ENCODE assay signal across 9 cellular contexts in genomic region chr9:135085830-135086546, GRCh38. TPM values are rescaled to one million over a fixed set of nuclear protein-coding genes. Genes with fewer than 3 reads are reported as not detected.
DNase-seq lines count a peak whose midpoint lies in the region; ATAC-seq, FAIRE-seq and TF ChIP-seq lines count a peak whose summit lies in the region.
"Had no signal": no experiment of that assay in that cellular context is flagged by ENCODE, and none has a peak within 500 bp of the region (broad histone marks: within the 10 kb centered on the region; RNA-seq: fewer than 3 reads in every experiment).

No MANE protein-coding gene starts in this region.

- no peaks in the 10 kb centered on the region for H3K36me3 Mint-ChIP-seq in chondrocyte (ENCODE audit: low read depth)

- no peak for FAIRE-seq in D721Med (lab: Jason Lieb, UNC)

- H3K4me3 ChIP-seq in RWPE2 (ENCODE audit: severe bottlenecking): no peak overlapping the region

- H3K27ac Mint-ChIP-seq in chondrocyte (ENCODE audit: unreplicated experiment): no peak overlapping the region
- H3K27ac Mint-ChIP-seq: activated B cell treated with CpG ODN at 0.5 μM for 24 hours had no signal

- H3K9me3 ChIP-seq in RWPE2 (ENCODE audit: severe bottlenecking): no peaks in the 10 kb centered on the region

- peak; percentile 93 for TF ChIP-seq CTCF in D721Med (IDR thresholded peaks at IDR 0.05; ENCODE audit: insufficient read depth, missing control alignments)
- peak; percentile 75 for TF ChIP-seq CTCF in RWPE2 (IDR thresholded peaks at IDR 0.05; ENCODE audit: poor library complexity, severe bottlenecking)
- peak; percentile 93 for TF ChIP-seq CTCF in chondrocyte (IDR thresholded peaks at IDR 0.05)

- H3K4me1 ChIP-seq in RWPE2 (ENCODE audit: insufficient read depth, poor library complexity, severe bottlenecking): no peaks in the 10 kb centered on the region

- H3K27me3 Mint-ChIP-seq in chondrocyte (ENCODE audit: low read depth): peaks cover 53% of the 10 kb centered on the region

- H3K36me3 ChIP-seq in RWPE2 (ENCODE audit: low read depth): no peaks in the 10 kb centered on the region

- ATAC-seq in RWPE2 (ENCODE audit: low read depth): peak; percentile 52
- no peak for ATAC-seq in GM21529 (IDR thresholded peaks at IDR 0.05; ENCODE audit: unreplicated experiment)

- peak overlapping the region; percentile 67 for H3K4me3 Mint-ChIP-seq in chondrocyte (ENCODE audit: unreplicated experiment)
- H3K4me3 Mint-ChIP-seq: activated B cell treated with CpG ODN at 0.5 μM for 24 hours had no signal

- H3K27ac ChIP-seq in RWPE2 (ENCODE audit: poor library complexity, severe bottlenecking): no peak overlapping the region

- DNase-seq in D721Med (ENCODE audit: insufficient read length, low spot score) (peak; percentile 71), HUDEP-2 (lab: John Stamatoyannopoulos, UW; ENCODE audit: unreplicated experiment in 76 of 76) (peak in 48 of 76 experiments; percentile 1 to 66 (median 24)), RWPE2 (ENCODE audit: low spot score) (no peak), chondrocyte (ENCODE audit: low spot score) (peak; percentile 84), left kidney (ENCODE audit: low read depth, low spot score) (peak; percentile 88), HPDE6-E6E7 (ENCODE audit: extremely low spot score) (no peak)
- DNase-seq in stimulated activated CD4-positive, alpha-beta T cell treated with anti-CD3 and anti-CD28 coated beads, Interleukin-2, amount 100 ng/mL, for 48 hours: peak; percentile 60 to 63
- DNase-seq: activated B cell treated with CpG ODN at 0.5 μM for 24 hours had no signal

- H3K9me3 Mint-ChIP-seq in chondrocyte (ENCODE audit: low read depth): no peaks in the 10 kb centered on the region
- H3K9me3 Mint-ChIP-seq: activated B cell treated with CpG ODN at 0.5 μM for 24 hours had no signal

- H3K27me3 ChIP-seq in RWPE2 (ENCODE audit: insufficient read depth, poor library complexity, severe bottlenecking): peaks cover 86% of the 10 kb centered on the region

- peaks cover 6% of the 10 kb centered on the region for H3K4me1 Mint-ChIP-seq in chondrocyte (ENCODE audit: low read depth)

RNA-seq across cellular contexts. Expression of gene OLFM1, which starts 1.5 kb away (rescaled TPM):
- 1.2 to 4.2 TPM (median 2.8 TPM) in 3 replicates for total RNA-seq in chondrocyte
- total RNA-seq: activated B cell treated with CpG ODN at 0.5 μM for 24 hours had no signal

Comparison
In these comparisons a context has a peak if more than half of its experiments do, and no peak if none do; other contexts are left out.
1. DNase-seq: peak in D721Med (single experiment), HUDEP-2 (48 of 76), chondrocyte (single experiment), left kidney (single experiment) and stimulated activated CD4-positive, alpha-beta T cell treated with anti-CD3 and anti-CD28 coated beads, Interleukin-2, amount 100 ng/mL, for 48 hours (2 of 2); none in RWPE2 (single experiment) and HPDE6-E6E7 (single experiment).
2. Peak in every context shown above with its lines, with median percentiles within 50 percentile points of each other: CTCF ChIP-seq.